1 cellular context compared by ENCODE assay signal in the genomic region with DNA sequence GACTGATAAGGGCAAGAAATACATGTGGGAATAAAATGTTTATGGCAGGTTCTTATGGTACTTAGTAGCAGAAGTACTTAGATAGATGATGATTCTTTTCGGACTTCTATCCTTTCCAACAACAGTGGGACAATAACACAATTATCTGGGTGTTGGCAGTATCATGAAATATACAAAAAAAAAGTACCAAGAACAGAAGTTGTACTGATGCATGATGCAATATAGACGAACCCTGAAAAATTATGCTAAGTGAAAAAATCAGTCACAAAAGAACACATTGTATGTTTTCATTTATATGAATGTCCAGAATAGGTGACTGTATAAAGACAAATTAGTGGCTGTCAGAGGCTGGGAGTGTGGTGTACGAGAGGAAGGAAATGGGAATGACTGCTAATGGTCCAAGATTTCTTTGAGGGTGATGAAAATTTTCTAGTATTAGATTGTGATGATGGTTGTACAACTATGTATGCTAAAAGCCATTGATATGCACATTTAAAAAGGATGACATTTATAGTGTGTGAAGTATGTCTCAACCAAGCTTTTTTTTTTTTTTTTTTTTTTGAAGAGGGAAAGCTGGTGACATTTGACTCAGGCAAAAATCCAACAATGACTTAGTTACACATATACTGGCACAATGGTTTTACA.
TF ChIP-seq lines count a peak whose summit lies in the region.

No MANE protein-coding gene starts in this region.

TF ChIP-seq in IMR-90, 13 proteins besides CTCF, POLR2A, EP300 and RAD21:
- TF ChIP-seq RFX5 (IDR thresholded peaks at IDR 0.05; ENCODE audit: low read depth, low read length) (no peak), RCOR1 (IDR thresholded peaks at IDR 0.05; ENCODE audit: insufficient replicate concordance, low read length) (no peak), CEBPB (IDR thresholded peaks at IDR 0.05; ENCODE audit: low read depth, low read length) (peak; percentile 58), NFE2L2 (IDR thresholded peaks at IDR 0.05; ENCODE audit: low read depth, low read length) (no peak)
